23 cellular contexts compared by ENCODE assay signal in genomic region chr7:27316311-27316710, GRCh38.
A peak's percentile ranks its signal among the peaks of the same experiment; 100 is the strongest.
DNase-seq lines count a peak whose midpoint lies in the region; ATAC-seq and TF ChIP-seq lines count a peak whose summit lies in the region.
"Had no signal": no experiment of that assay in that cellular context is flagged by ENCODE, and none has a peak within 500 bp of the region (broad histone marks: within the 10 kb centered on the region; RNA-seq: fewer than 3 reads in every experiment).

No MANE protein-coding gene starts in this region.

- H3K4me3 ChIP-seq in BLaER1 = no peak overlapping the region
- no peak overlapping the region for H3K4me3 ChIP-seq in lung
- H3K4me3 ChIP-seq in upper lobe of right lung = no peak overlapping the region
- H3K4me3 ChIP-seq: SK-N-MC, thoracic aorta had no signal

- in situ Hi-C loops in KBM-7 (cut with MboI; ENCODE audit: low pct_unique_long_range_greater_than_20kb, low sequenced_read_pairs) = no loop called here

- H4K20me1 ChIP-seq in BLaER1 = no peaks in the 10 kb centered on the region

- H3K27me3 ChIP-seq in BLaER1 (no peaks in the 10 kb centered on the region), lung (ENCODE audit: control insufficient read depth, insufficient read depth) (no peaks in the 10 kb centered on the region), upper lobe of right lung (no peaks in the 10 kb centered on the region)

- H3K9me3 ChIP-seq in BLaER1 (peaks cover 24% of the 10 kb centered on the region), lung (ENCODE audit: control insufficient read depth in 2 of 2, insufficient read depth in 1 of 2, low read length in 1 of 2) (peaks cover 0 to 4% of the 10 kb centered on the region in 2 donors), upper lobe of right lung (no peaks in the 10 kb centered on the region)

- H3K4me3 Mint-ChIP-seq in stimulated activated memory B cell treated with anti-CD40 and anti-IgM and Interleukin-4, amounts not matched to agents 10 μg/mL and 1 μg/mL and 100 μg/mL, for 72 hours = no peak overlapping the region
- H3K4me3 Mint-ChIP-seq: activated naive CD4-positive, alpha-beta T cell treated with anti-CD3 and anti-CD28 coated beads, Interleukin-2, amount 10 ng/mL, durations not matched to agents 7 days and 5 days; central memory CD8-positive, alpha-beta T cell; mesothelial cell of epicardium; natural killer cell treated with Interleukin-12 subunit alpha and Interleukin-12 subunit beta and Interleukin-15 and Interleukin-18, amount 100 ng/mL, for 72 hours; stimulated activated naive B cell treated with anti-CD40 and anti-IgM and Interleukin-4, amounts not matched to agents 10 μg/mL and 1 μg/mL and 100 μg/mL, for 72 hours had no signal

- DNase-seq in KBM-7 = peak; percentile 54
- DNase-seq in lung (ENCODE audit: low spot score) = no peak
- no peak for DNase-seq in upper lobe of right lung
- DNase-seq: activated CD4-positive, alpha-beta T cell treated with anti-CD3 and anti-CD28 coated beads for 1 hour; activated naive CD4-positive, alpha-beta T cell treated with anti-CD3 and anti-CD28 coated beads, Interleukin-2, amount 10 ng/mL, durations not matched to agents 7 days and 5 days; activated T-cell treated with anti-CD3 and anti-CD28 coated beads, Interleukin-2, amount 50 U/mL, for 48 hours; anterior cingulate cortex; DMS79 treated with DMSO at 0.1 percent for 48 hours; glutamatergic neuron; left colon; NCI-H1694; NCI-H774; stimulated activated naive B cell treated with anti-CD40 and anti-IgM and Interleukin-4, amounts not matched to agents 10 μg/mL and 1 μg/mL and 100 μg/mL, for 72 hours had no signal

- H3K9ac ChIP-seq in BLaER1 = no peak overlapping the region

- H3K36me3 ChIP-seq in BLaER1 (no peaks in the 10 kb centered on the region), lung (ENCODE audit: control insufficient read depth in 2 of 2, insufficient read depth in 2 of 2, low read length in 2 of 2) (no peaks in the 10 kb centered on the region), upper lobe of right lung (no peaks in the 10 kb centered on the region)
- H3K36me3 ChIP-seq: thoracic aorta had no signal

- H3K9me3 Mint-ChIP-seq in stimulated activated memory B cell treated with anti-CD40 and anti-IgM and Interleukin-4, amounts not matched to agents 10 μg/mL and 1 μg/mL and 100 μg/mL, for 72 hours = peaks cover 10% of the 10 kb centered on the region
- H3K9me3 Mint-ChIP-seq: central memory CD8-positive, alpha-beta T cell; natural killer cell treated with Interleukin-12 subunit alpha and Interleukin-12 subunit beta and Interleukin-15 and Interleukin-18, amount 100 ng/mL, for 72 hours had no signal

- peak; percentile 27 for ATAC-seq in lung (ENCODE audit: insufficient read depth, low FRiP score)
- no peak for ATAC-seq in GM21381 (IDR thresholded peaks at IDR 0.05; ENCODE audit: unreplicated experiment)
- no peak for ATAC-seq in stimulated activated memory B cell treated with anti-CD40 and anti-IgM and Interleukin-4, amounts not matched to agents 10 μg/mL and 1 μg/mL and 100 μg/mL, for 72 hours
- no peak for ATAC-seq in upper lobe of right lung
- no peak for ATAC-seq in HG03280 (IDR thresholded peaks at IDR 0.05; ENCODE audit: unreplicated experiment)
- ATAC-seq: left colon; natural killer cell treated with Interleukin-12 subunit alpha and Interleukin-12 subunit beta and Interleukin-15 and Interleukin-18, amount 100 ng/mL, for 72 hours had no signal

- peak overlapping the region; percentile 54 for H3K4me2 ChIP-seq in BLaER1

- whole genome bisulfite sequencing in lung, 2 donors = 54 to 70% methylated on average over 3 of the region's 3 CpGs

- no peak overlapping the region for H3K27ac Mint-ChIP-seq in stimulated activated memory B cell treated with anti-CD40 and anti-IgM and Interleukin-4, amounts not matched to agents 10 μg/mL and 1 μg/mL and 100 μg/mL, for 72 hours
- H3K27ac Mint-ChIP-seq: activated naive CD4-positive, alpha-beta T cell treated with anti-CD3 and anti-CD28 coated beads, Interleukin-2, amount 10 ng/mL, durations not matched to agents 7 days and 5 days; mesothelial cell of epicardium; natural killer cell treated with Interleukin-12 subunit alpha and Interleukin-12 subunit beta and Interleukin-15 and Interleukin-18, amount 100 ng/mL, for 72 hours; stimulated activated naive B cell treated with anti-CD40 and anti-IgM and Interleukin-4, amounts not matched to agents 10 μg/mL and 1 μg/mL and 100 μg/mL, for 72 hours had no signal

- no peaks in the 10 kb centered on the region for H3K36me3 Mint-ChIP-seq in stimulated activated memory B cell treated with anti-CD40 and anti-IgM and Interleukin-4, amounts not matched to agents 10 μg/mL and 1 μg/mL and 100 μg/mL, for 72 hours
- H3K36me3 Mint-ChIP-seq: activated naive CD4-positive, alpha-beta T cell treated with anti-CD3 and anti-CD28 coated beads, Interleukin-2, amount 10 ng/mL, durations not matched to agents 7 days and 5 days; natural killer cell treated with Interleukin-12 subunit alpha and Interleukin-12 subunit beta and Interleukin-15 and Interleukin-18, amount 100 ng/mL, for 72 hours had no signal

- TF ChIP-seq CTCF in VCaP (conservative IDR thresholded peaks at IDR 0.05) (no peak), lung (IDR thresholded peaks at IDR 0.05; ENCODE audit: control extremely low read depth, extremely low read depth) (no peak), upper lobe of right lung (IDR thresholded peaks at IDR 0.05) (no peak)

- no peak overlapping the region for H3K27ac ChIP-seq in BLaER1
- peak overlapping the region; percentile 93; the same call in 1 of the 2 replicates for H3K27ac ChIP-seq in VCaP
- H3K27ac ChIP-seq in lung (ENCODE audit: low read depth in 1 of 2, low read length in 1 of 2) = no peak overlapping the region
- no peak overlapping the region for H3K27ac ChIP-seq in upper lobe of right lung
- H3K27ac ChIP-seq: SK-N-MC, thoracic aorta had no signal

- H3K4me1 Mint-ChIP-seq in stimulated activated memory B cell treated with anti-CD40 and anti-IgM and Interleukin-4, amounts not matched to agents 10 μg/mL and 1 μg/mL and 100 μg/mL, for 72 hours = no peaks in the 10 kb centered on the region
- H3K4me1 Mint-ChIP-seq: activated naive CD4-positive, alpha-beta T cell treated with anti-CD3 and anti-CD28 coated beads, Interleukin-2, amount 10 ng/mL, durations not matched to agents 7 days and 5 days; central memory CD8-positive, alpha-beta T cell had no signal

- H3K4me1 ChIP-seq in BLaER1 (peaks cover 27% of the 10 kb centered on the region), lung (ENCODE audit: control insufficient read depth in 2 of 2, insufficient read depth in 2 of 2, low read length in 2 of 2) (peaks cover 0 to 1% of the 10 kb centered on the region in 2 donors), upper lobe of right lung (no peaks in the 10 kb centered on the region)

- H3K27me3 Mint-ChIP-seq in stimulated activated memory B cell treated with anti-CD40 and anti-IgM and Interleukin-4, amounts not matched to agents 10 μg/mL and 1 μg/mL and 100 μg/mL, for 72 hours = peaks cover 43% of the 10 kb centered on the region

- intact Hi-C loops in upper lobe of right lung (cut with DNase I) = no loop called here
